13 cellular contexts compared by ENCODE assay signal in genomic region chr4:8762356-8762755, GRCh38.
"Had no signal": no experiment of that assay in that cellular context is flagged by ENCODE, and none has a peak within 500 bp of the region (broad histone marks: within the 10 kb centered on the region; RNA-seq: fewer than 3 reads in every experiment).

No MANE protein-coding gene starts in this region.

- H3K9me3 ChIP-seq: testis had no signal

- H3K4me1 ChIP-seq: stomach, testis had no signal

- H3K4me3 ChIP-seq: stomach, testis had no signal

- H3K27ac Mint-ChIP-seq: activated CD4-positive, alpha-beta T cell treated with anti-CD3 and anti-CD28 coated beads, Interleukin-2, amount 10 ng/mL, durations not matched to agents 24 days and 14 days; activated T-cell treated with anti-CD3 and anti-CD28 coated beads, Interleukin-2, amount 50 U/mL, for 72 hours; naive B cell had no signal

- ATAC-seq: activated T-cell treated with anti-CD3 and anti-CD28 coated beads, Interleukin-2, amount 50 U/mL, for 72 hours; esophagus mucosa; right cardiac atrium had no signal

- H3K4me1 Mint-ChIP-seq: activated CD4-positive, alpha-beta T cell treated with anti-CD3 and anti-CD28 coated beads, Interleukin-2, amount 10 ng/mL, durations not matched to agents 24 days and 14 days; naive B cell had no signal

- H3K27me3 Mint-ChIP-seq: activated CD4-positive, alpha-beta T cell treated with anti-CD3 and anti-CD28 coated beads, Interleukin-2, amount 10 ng/mL, durations not matched to agents 24 days and 14 days; naive B cell had no signal

- H3K36me3 Mint-ChIP-seq: naive B cell had no signal

- H3K36me3 ChIP-seq: stomach had no signal

- H3K27ac ChIP-seq: stomach, testis had no signal

- DNase-seq: activated CD4-positive, alpha-beta T cell treated with anti-CD3 and anti-CD28 coated beads, Interleukin-2, amount 10 ng/mL, durations not matched to agents 24 days and 14 days; activated CD4-positive, CD25-positive, alpha-beta regulatory T cell; activated CD8-positive, alpha-beta memory T cell treated with anti-CD3 and anti-CD28 coated beads, Interleukin-2, amount 50 U/mL, for 48 hours; activated T-cell treated with anti-CD3 and anti-CD28 coated beads, Interleukin-2, amount 50 U/mL, for 72 hours; hippocampal formation; kidney glomerular epithelial cell; naive B cell; stimulated activated CD4-positive, alpha-beta T cell treated with anti-CD3 and anti-CD28 coated beads, Interleukin-1b, Interleukin-23, amount 100 ng/mL, for 48 hours; stomach; SW 1271; testis had no signal

- H3K27me3 ChIP-seq: testis had no signal

- H3K4me3 Mint-ChIP-seq: activated CD4-positive, alpha-beta T cell treated with anti-CD3 and anti-CD28 coated beads, Interleukin-2, amount 10 ng/mL, durations not matched to agents 24 days and 14 days; activated T-cell treated with anti-CD3 and anti-CD28 coated beads, Interleukin-2, amount 50 U/mL, for 72 hours; naive B cell had no signal

- H3K9me3 Mint-ChIP-seq: activated CD4-positive, alpha-beta T cell treated with anti-CD3 and anti-CD28 coated beads, Interleukin-2, amount 10 ng/mL, durations not matched to agents 24 days and 14 days; activated T-cell treated with anti-CD3 and anti-CD28 coated beads, Interleukin-2, amount 50 U/mL, for 72 hours had no signal
